Comparison of ENCODE assay signal across 21 cellular contexts in the genomic region with DNA sequence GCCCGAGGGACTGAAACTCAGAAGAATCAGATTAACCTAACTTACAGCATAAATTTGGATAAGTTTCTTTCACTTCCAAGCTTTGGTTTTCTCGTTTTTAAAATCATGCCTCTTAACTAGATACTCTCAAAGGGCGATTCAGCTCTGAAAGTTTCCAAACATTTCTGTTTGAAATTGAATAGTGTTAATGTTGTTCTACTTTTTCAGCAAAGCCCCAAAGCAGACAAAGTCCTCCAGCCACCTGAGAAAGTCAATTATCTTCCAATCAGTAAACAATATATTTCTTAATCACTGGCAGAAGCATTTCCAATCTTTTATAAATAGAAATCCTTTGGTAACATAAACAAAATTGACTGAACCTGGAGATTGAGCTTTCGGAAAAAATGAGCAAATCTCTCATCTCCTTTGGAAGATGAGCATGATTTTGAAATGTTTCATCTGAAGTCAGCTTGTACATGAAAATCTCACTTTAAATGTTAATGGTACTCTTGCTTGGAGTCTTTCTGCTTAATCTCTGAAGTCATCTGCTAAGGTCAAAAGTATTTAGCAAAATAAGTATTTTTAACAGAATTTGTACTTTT.
"Had no signal": no experiment of that assay in that cellular context is flagged by ENCODE, and none has a peak within 500 bp of the region (broad histone marks: within the 10 kb centered on the region; RNA-seq: fewer than 3 reads in every experiment).

No MANE protein-coding gene starts in this region.

- H3K27ac ChIP-seq: RWPE1 had no signal

- FAIRE-seq: RCC 7860 had no signal

- H3K4me3 ChIP-seq: MG63 had no signal

- H3K9ac ChIP-seq: SK-N-SH had no signal

- H3K27me3 ChIP-seq: MG63 had no signal

- H3K9me2 ChIP-seq: SK-N-SH had no signal

- H3K4me2 ChIP-seq: SK-N-SH had no signal

- DNase-seq: IMR-90, Karpas-422, KG1, MG63, NCI-H1092, NCI-H1105 treated with DMSO at 0.1 percent for 48 hours, NCI-H1436, NCI-H187, NCI-H2029, NCI-H2081 treated with DMSO at 0.1 percent for 48 hours, NCI-H2171, NCI-H226, NCI-H446, NCI-H510A, NCI-H524 treated with DMSO at 0.1 percent for 48 hours, NCI-H774, SHP77, SK-N-SH, SW 1271 had no signal

- H3K36me3 ChIP-seq: MG63 had no signal

- H3K9me3 ChIP-seq: MG63, SK-N-SH had no signal
